ENCODE assay signal across 12 cellular contexts in genomic region chr2:214575030-214575949, GRCh38.
A peak's percentile ranks its signal among the peaks of the same experiment; 100 is the strongest.
DNase-seq lines count a peak whose midpoint lies in the region; ATAC-seq and TF ChIP-seq lines count a peak whose summit lies in the region.
"Had no signal": no experiment of that assay in that cellular context is flagged by ENCODE, and none has a peak within 500 bp of the region (broad histone marks: within the 10 kb centered on the region; RNA-seq: fewer than 3 reads in every experiment).

No MANE protein-coding gene starts in this region.

- no peak overlapping the region for H3K4me3 ChIP-seq in Loucy (ENCODE audit: low read length, poor library complexity, severe bottlenecking)
- peak overlapping the region; percentile 78 for H3K4me3 ChIP-seq in endocrine pancreas (ENCODE audit: control insufficient read depth, insufficient read depth, low read length)
- H3K4me3 ChIP-seq in parathyroid adenoma (ENCODE audit: low read depth, low read length), result no peak overlapping the region
- H3K4me3 ChIP-seq in uterus, result no peak overlapping the region

- H3K27me3 ChIP-seq in Loucy (ENCODE audit: insufficient read depth, low read length, poor library complexity, severe bottlenecking) (no peaks in the 10 kb centered on the region), endocrine pancreas (ENCODE audit: control insufficient read depth, insufficient read depth, low read length) (no peaks in the 10 kb centered on the region), parathyroid adenoma (ENCODE audit: control insufficient read depth, insufficient read depth, low read length) (no peaks in the 10 kb centered on the region), uterus (no peaks in the 10 kb centered on the region)

- H3K4me2 ChIP-seq in Loucy (ENCODE audit: low read depth, low read length, poor library complexity, severe bottlenecking) (no peak overlapping the region), parathyroid adenoma (ENCODE audit: low read length) (no peak overlapping the region)

- H2AFZ ChIP-seq in Loucy (ENCODE audit: low read length), result 0 out of 2 replicates have a peak overlapping the region, but pooled peaks have one; percentile 4
- H2AFZ ChIP-seq in parathyroid adenoma, result peak overlapping the region; percentile 67

- no peak overlapping the region for H3K27ac ChIP-seq in parathyroid adenoma
- no peak overlapping the region for H3K27ac ChIP-seq in uterus
- H3K27ac ChIP-seq: WERI-Rb-1 had no signal

- no peaks in the 10 kb centered on the region for H3K9me2 ChIP-seq in Loucy (replicated peaks; ENCODE audit: low read depth, low read length)

- DNase-seq in ELR (ENCODE audit: low read depth), result peak; percentile 29
- DNase-seq in uterus, result no peak
- DNase-seq in NK-92 (lab: John Stamatoyannopoulos, UW; ENCODE audit: unreplicated experiment), result no peak
- DNase-seq: CD4-positive, alpha-beta memory T cell; islet precursor cell; WERI-Rb-1 had no signal

- H3F3A ChIP-seq in Loucy (ENCODE audit: low read depth), result no peaks in the 10 kb centered on the region

- no peaks in the 10 kb centered on the region for H3K9me3 ChIP-seq in Loucy (ENCODE audit: insufficient read depth, low read depth, low read length)
- H3K9me3 ChIP-seq in endocrine pancreas (ENCODE audit: control insufficient read depth, low read length), result no peaks in the 10 kb centered on the region
- H3K9me3 ChIP-seq in parathyroid adenoma (ENCODE audit: control insufficient read depth, low read length), result no peaks in the 10 kb centered on the region
- no peaks in the 10 kb centered on the region for H3K9me3 ChIP-seq in uterus

- no peaks in the 10 kb centered on the region for H3K4me1 ChIP-seq in Loucy (ENCODE audit: insufficient read depth, low read length, poor library complexity, severe bottlenecking)
- H3K4me1 ChIP-seq in endocrine pancreas (ENCODE audit: control insufficient read depth, insufficient read depth, low read length), result no peaks in the 10 kb centered on the region
- peaks cover 6% of the 10 kb centered on the region for H3K4me1 ChIP-seq in parathyroid adenoma
- H3K4me1 ChIP-seq in uterus, result no peaks in the 10 kb centered on the region

- H3K9ac ChIP-seq in Loucy (ENCODE audit: low read depth, low read length, poor library complexity, severe bottlenecking) (no peak overlapping the region), endocrine pancreas (ENCODE audit: control insufficient read depth, insufficient read depth, low read length) (peak overlapping the region; percentile 24), parathyroid adenoma (no peak overlapping the region)

- TF ChIP-seq POLR2A in uterus (IDR thresholded peaks at IDR 0.05), result no peak

- no peaks in the 10 kb centered on the region for H4K20me1 ChIP-seq in Loucy (ENCODE audit: insufficient read depth, low read length, poor library complexity, severe bottlenecking)

- H3K36me3 ChIP-seq in Loucy (ENCODE audit: insufficient read depth, low read length), result no peaks in the 10 kb centered on the region
- no peaks in the 10 kb centered on the region for H3K36me3 ChIP-seq in endocrine pancreas (ENCODE audit: control insufficient read depth, insufficient read depth, low read length)
- no peaks in the 10 kb centered on the region for H3K36me3 ChIP-seq in parathyroid adenoma (ENCODE audit: control insufficient read depth, insufficient read depth, low read length)
- no peaks in the 10 kb centered on the region for H3K36me3 ChIP-seq in uterus
- H3K36me3 ChIP-seq: WERI-Rb-1 had no signal

- TF ChIP-seq CTCF in Loucy (conservative IDR thresholded peaks at IDR 0.05; ENCODE audit: low read length) (no peak), parathyroid adenoma (IDR thresholded peaks at IDR 0.05) (no peak), uterus (IDR thresholded peaks at IDR 0.05) (no peak)

- H3K79me2 ChIP-seq in Loucy (ENCODE audit: insufficient read depth, low read length) (no peaks in the 10 kb centered on the region), parathyroid adenoma (no peaks in the 10 kb centered on the region)

- ATAC-seq in GM18519 (IDR thresholded peaks at IDR 0.05; ENCODE audit: low FRiP score, unreplicated experiment), result no peak
- ATAC-seq in SK-N-SH treated with all-trans-retinoic acid at 6 μM for 48 hours, result no peak
- ATAC-seq: sciatic nerve had no signal

- intact Hi-C loops in uterus (cut with DNase I; ENCODE audit: low total_unique reads), result no loop called here

TF ChIP-seq in SK-N-SH treated with all-trans-retinoic acid at 6 μM for 48 hours, 23 proteins besides CTCF, POLR2A, EP300 and RAD21:
- TF ChIP-seq BACH2 (CRISPR knock-in tag; IDR thresholded peaks at IDR 0.05; ENCODE audit: borderline replicate concordance) (no peak), TSHZ2 (CRISPR knock-in tag; IDR thresholded peaks at IDR 0.05) (no peak), ESRRG (CRISPR knock-in tag; IDR thresholded peaks at IDR 0.05) (no peak), ZFP3 (CRISPR knock-in tag; IDR thresholded peaks at IDR 0.05) (no peak), PATZ1 (CRISPR knock-in tag; IDR thresholded peaks at IDR 0.05; ENCODE audit: borderline replicate concordance) (no peak), ISL1 (CRISPR knock-in tag; IDR thresholded peaks at IDR 0.05) (no peak), TCF4 (CRISPR knock-in tag; IDR thresholded peaks at IDR 0.05; ENCODE audit: borderline replicate concordance) (no peak), ZFP30 (CRISPR knock-in tag; IDR thresholded peaks at IDR 0.05) (no peak), ZC3H10 (CRISPR knock-in tag; IDR thresholded peaks at IDR 0.05) (no peak), CSRNP3 (CRISPR knock-in tag; IDR thresholded peaks at IDR 0.05) (no peak), PPARA (CRISPR knock-in tag; IDR thresholded peaks at IDR 0.05; ENCODE audit: borderline replicate concordance) (no peak), GLIS3 (CRISPR knock-in tag; IDR thresholded peaks at IDR 0.05) (no peak)
